Comparison of ENCODE assay signal across 33 cellular contexts in genomic region chr12:111780166-111780565, GRCh38. TPM values are rescaled to one million over a fixed set of nuclear protein-coding genes. Genes with fewer than 3 reads are reported as not detected.
DNase-seq lines count a peak whose midpoint lies in the region; ATAC-seq, FAIRE-seq and TF ChIP-seq lines count a peak whose summit lies in the region.
"Had no signal": no experiment of that assay in that cellular context is flagged by ENCODE, and none has a peak within 500 bp of the region (broad histone marks: within the 10 kb centered on the region; RNA-seq: fewer than 3 reads in every experiment).

No MANE protein-coding gene starts in this region.

- no peaks in the 10 kb centered on the region for H3K36me3 Mint-ChIP-seq in T-helper 2 cell treated with Interferon-gamma antibody and Interleukin-4, amounts not matched to agents 5 μg/mL and 100 μg/mL, for 36 hours (ENCODE audit: low read depth)

- H3K9ac ChIP-seq in mesendoderm (ENCODE audit: low read length) = no peak overlapping the region

- H3K27me3 ChIP-seq in pancreas (no peaks in the 10 kb centered on the region), mesendoderm (ENCODE audit: insufficient read depth, low read length, poor library complexity) (no peaks in the 10 kb centered on the region)
- H3K27me3 ChIP-seq: MG63, thyroid gland had no signal

- H3K4me2 ChIP-seq in mesendoderm (ENCODE audit: low read length) = no peak overlapping the region
- H3K4me2 ChIP-seq: A549 had no signal

- H2BK5ac ChIP-seq in mesendoderm (ENCODE audit: low read length) = no peak overlapping the region

- peaks cover 14% of the 10 kb centered on the region for H3K79me1 ChIP-seq in mesendoderm (ENCODE audit: low read length)

- H3K56ac ChIP-seq in mesendoderm (ENCODE audit: low read length) = no peak overlapping the region

- H4K8ac ChIP-seq in mesendoderm (ENCODE audit: low read depth, low read length) = no peak overlapping the region

- WGBS in pancreas, 2 donors = 89 to 93% methylated on average over 10 of the region's 10 CpGs
- no CpG with 5 or more reads among the region's 10 CpGs for WGBS in mesendoderm (ENCODE audit: extremely low coverage, insufficient coverage, low lambda C conversion rate)

- no peak overlapping the region for H2BK15ac ChIP-seq in mesendoderm (replicated peaks; ENCODE audit: low read depth)

- H3K27me3 Mint-ChIP-seq in T-helper 2 cell treated with Interferon-gamma antibody and Interleukin-4, amounts not matched to agents 5 μg/mL and 100 μg/mL, for 36 hours (ENCODE audit: low read depth) = no peaks in the 10 kb centered on the region
- H3K27me3 Mint-ChIP-seq: brain, progenitor cell of endocrine pancreas had no signal

- H3K27ac ChIP-seq in RWPE1 = peak overlapping the region; percentile 34; the same call in 1 of the 2 replicates
- peak overlapping the region in 3 of 4 donors; percentile 13 to 66 (median 22) for H3K27ac ChIP-seq in pancreas
- H3K27ac ChIP-seq in mesendoderm (ENCODE audit: low read depth, low read length) = no peak overlapping the region
- H3K27ac ChIP-seq: thyroid gland, VCaP had no signal

- no peak overlapping the region for H3K18ac ChIP-seq in mesendoderm (ENCODE audit: low read length)

- CTCF ChIA-PET in RWPE1 (lab: Yijun Ruan, JAX) = no interaction called here

- no peak overlapping the region for H3K27ac Mint-ChIP-seq in T-helper 2 cell treated with Interferon-gamma antibody and Interleukin-4, amounts not matched to agents 5 μg/mL and 100 μg/mL, for 36 hours
- H3K27ac Mint-ChIP-seq: T-helper 1 cell treated with Interleukin-12 subunit alpha and Interleukin-12 subunit beta and Interleukin-4 antibody, amounts not matched to agents 30 μg/mL and 1 μg/mL, for 36 hours had no signal

- DNase-seq in CD1c-positive myeloid dendritic cell (ENCODE audit: extremely low spot score) = peak; percentile 14
- DNase-seq in RWPE1 (ENCODE audit: low spot score) = no peak
- DNase-seq in left colon = peak; percentile 64 to 65
- DNase-seq in pancreas = no peak
- DNase-seq in DMS153 (lab: John Stamatoyannopoulos, UW) = no peak
- DNase-seq in T-helper 2 cell treated with Interferon-gamma antibody and Interleukin-4, amounts not matched to agents 5 μg/mL and 100 μg/mL, for 36 hours (ENCODE audit: low spot score) = no peak
- DNase-seq in mesendoderm = no peak
- DNase-seq in GF-D8 (lab: John Stamatoyannopoulos, UW) = no peak
- DNase-seq: activated CD4-positive, alpha-beta T cell treated with anti-CD3 and anti-CD28 coated beads for 48 hours; activated gamma-delta T cell treated with Interleukin-2 at 50 U/mL for 16 hours; activated T-cell treated with anti-CD3 and anti-CD28 coated beads, Interleukin-2, amount 50 U/mL, for 1 hour; AML-193; CD8-positive, alpha-beta memory T cell; cerebellar nuclear complex; H7; hypothalamus; left ventricle myocardium superior; MG63; NCI-H1436; NCI-H2081 treated with DMSO at 0.1 percent for 48 hours; NCI-H226; NCI-H69; RPMI8226; stimulated activated naive CD4-positive, alpha-beta T cell treated with Interleukin-2 at 50 U/mL for 16 hours; thyroid gland had no signal

- POLR2A ChIA-PET in RWPE1 (lab: Yijun Ruan, JAX; ENCODE audit: low non-redundant PET) = no interaction called here

- H3K4me1 ChIP-seq in pancreas = peaks cover 30 to 48% (median 31%) of the 10 kb centered on the region in 3 donors
- H3K4me1 ChIP-seq in mesendoderm (ENCODE audit: control insufficient read depth, low read depth, low read length) = peaks cover 8% of the 10 kb centered on the region

- no peaks in the 10 kb centered on the region for H3K9me3 Mint-ChIP-seq in T-helper 2 cell treated with Interferon-gamma antibody and Interleukin-4, amounts not matched to agents 5 μg/mL and 100 μg/mL, for 36 hours
- H3K9me3 Mint-ChIP-seq: CD8-positive, alpha-beta memory T cell; T-helper 1 cell treated with Interleukin-12 subunit alpha and Interleukin-12 subunit beta and Interleukin-4 antibody, amounts not matched to agents 30 μg/mL and 1 μg/mL, for 36 hours had no signal

- no peak overlapping the region for H3K4me3 Mint-ChIP-seq in T-helper 2 cell treated with Interferon-gamma antibody and Interleukin-4, amounts not matched to agents 5 μg/mL and 100 μg/mL, for 36 hours
- H3K4me3 Mint-ChIP-seq: brain; CD8-positive, alpha-beta memory T cell; T-helper 1 cell treated with Interleukin-12 subunit alpha and Interleukin-12 subunit beta and Interleukin-4 antibody, amounts not matched to agents 30 μg/mL and 1 μg/mL, for 36 hours had no signal

- intact Hi-C loops in left colon (cut with DNase I, micrococcal nuclease) = no loop called here
- intact Hi-C loops in pancreas (cut with DNase I) = no loop called here

- no peaks in the 10 kb centered on the region for H3K9me3 ChIP-seq in pancreas
- H3K9me3 ChIP-seq: MG63, thyroid gland had no signal

- no peak overlapping the region for H2BK120ac ChIP-seq in mesendoderm (ENCODE audit: low read depth, low read length)

- H3K23ac ChIP-seq in mesendoderm (ENCODE audit: low read length) = no peak overlapping the region

- H3K36me3 ChIP-seq in pancreas (peaks cover 0 to 37% (median 8%) of the 10 kb centered on the region in 3 donors), mesendoderm (ENCODE audit: control insufficient read depth, insufficient read depth, low read length) (peaks cover 7% of the 10 kb centered on the region)

- no peak overlapping the region for H2AK5ac ChIP-seq in mesendoderm (ENCODE audit: low read length)

- no peak for FAIRE-seq in pancreas (lab: Jason Lieb, UNC)
- FAIRE-seq: A549, endothelial cell of umbilical vein, G401.6, K562 had no signal

- peaks cover 8% of the 10 kb centered on the region for H3K4me1 Mint-ChIP-seq in T-helper 2 cell treated with Interferon-gamma antibody and Interleukin-4, amounts not matched to agents 5 μg/mL and 100 μg/mL, for 36 hours (ENCODE audit: low read depth)
- H3K4me1 Mint-ChIP-seq: CD8-positive, alpha-beta memory T cell had no signal

- peaks cover 2% of the 10 kb centered on the region for H3K79me2 ChIP-seq in mesendoderm (ENCODE audit: control insufficient read depth, insufficient read depth, low read length)

- TF ChIP-seq CTCF in RWPE1 (conservative IDR thresholded peaks at IDR 0.05; ENCODE audit: low read depth) (no peak), pancreas (IDR thresholded peaks at IDR 0.05) (no peak)

- H3K4me3 ChIP-seq in pancreas = no peak overlapping the region
- no peak overlapping the region for H3K4me3 ChIP-seq in mesendoderm (ENCODE audit: low read length)
- H3K4me3 ChIP-seq: A549, K562, MG63, thyroid gland had no signal

- ATAC-seq in left colon (peak; percentile 32), pancreas (no peak)
- ATAC-seq: A549, K562, left ventricle myocardium superior had no signal

- no peak overlapping the region for H4K5ac ChIP-seq in mesendoderm (ENCODE audit: low read length)

- no peak overlapping the region for H3K4ac ChIP-seq in mesendoderm (ENCODE audit: low read depth, low read length)

RNA-seq across cellular contexts. Expression of gene ALDH2, which starts 13.4 kb away (rescaled TPM):
- total RNA-seq in left colon (100 to 1,000 TPM; 371 to 399 TPM), pancreas (10 to 100 TPM; 33.7 to 80.2 (median 45.3) TPM)
- 10 to 100 TPM; 22.3 to 37.3 TPM for polyA plus RNA-seq in pancreas
- 9.7 TPM for polyA plus RNA-seq in mesendoderm (2013, experiment 1 of 2)
- 9.5 TPM for polyA plus RNA-seq in mesendoderm (2013, experiment 2 of 2)

Comparison
In these comparisons a context has a peak if more than half of its experiments do, and no peak if none do; other contexts are left out.
1. DNase-seq: peak in CD1c-positive myeloid dendritic cell (single experiment) and left colon (2 of 2); none in RWPE1 (single experiment), pancreas (0 of 6), DMS153 (single experiment), T-helper 2 cell treated with Interferon-gamma antibody and Interleukin-4, amounts not matched to agents 5 μg/mL and 100 μg/mL, for 36 hours (single experiment), mesendoderm (single experiment) and GF-D8 (single experiment).
2. RNA of gene ALDH2, which starts 13.4 kb away (total RNA-seq): 371 to 399 TPM in left colon; 33.7 to 80.2 TPM in pancreas; every median in the first group is over 4 times any median in the second.